ENCODE assay signal across 8 cellular contexts in the genomic region with DNA sequence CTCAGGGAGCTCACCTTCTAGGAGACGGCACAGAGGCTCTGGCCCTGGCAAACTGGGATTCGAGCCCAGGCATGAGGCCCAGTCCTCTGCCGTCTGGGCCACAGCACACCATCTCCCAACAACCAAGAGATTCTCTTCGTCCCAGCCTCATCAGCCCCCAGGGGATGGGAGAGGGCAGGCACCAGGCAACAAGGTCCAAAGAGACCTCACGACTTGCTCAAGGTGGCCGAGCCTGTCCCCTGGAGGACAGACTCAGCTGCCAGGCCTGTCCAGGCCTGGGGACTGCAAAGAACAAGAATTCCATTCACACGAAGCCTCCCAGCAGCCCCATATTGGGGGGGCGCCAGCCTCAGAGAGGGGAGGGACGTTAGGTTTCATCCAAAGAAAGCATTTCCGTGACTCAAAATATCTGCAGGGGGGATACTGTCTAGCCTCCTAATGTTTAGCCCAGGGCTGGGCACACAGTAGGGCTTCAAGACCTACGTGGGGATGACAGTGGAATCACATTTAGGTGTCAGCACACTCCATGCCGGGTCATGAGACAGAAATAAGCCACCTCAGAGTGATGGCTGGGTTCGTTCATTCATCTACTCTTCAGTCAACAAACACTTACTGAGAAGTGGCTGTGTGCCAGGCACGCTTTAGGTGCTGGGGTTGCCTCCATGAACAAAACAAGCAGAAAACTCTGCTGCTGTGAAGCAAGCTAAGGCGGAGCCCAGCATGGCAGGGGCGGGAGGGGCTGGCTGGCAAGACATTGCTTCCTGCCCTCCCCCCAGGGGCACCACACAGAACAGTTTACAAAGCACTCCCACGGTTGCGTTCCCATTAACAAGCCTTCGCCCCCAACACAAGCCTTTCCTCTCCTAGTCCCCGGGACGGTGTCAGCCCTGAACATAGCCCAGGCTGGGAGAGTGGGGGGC. TPM values are rescaled to one million over a fixed set of nuclear protein-coding genes. Genes with fewer than 3 reads are reported as not detected.
DNase-seq lines count a peak whose midpoint lies in the region; FAIRE-seq and TF ChIP-seq lines count a peak whose summit lies in the region.

No MANE protein-coding gene starts in this region.

- H3K36me3 Mint-ChIP-seq in T-helper 1 cell treated with Interleukin-12 subunit alpha and Interleukin-12 subunit beta and Interleukin-4 antibody, amounts not matched to agents 30 μg/mL and 1 μg/mL, for 36 hours (ENCODE audit: low read depth), result peaks cover 3% of the 10 kb centered on the region

- TF ChIP-seq CTCF in retinal pigment epithelial cell (conservative IDR thresholded peaks at IDR 0.05; ENCODE audit: low read depth, low read length), result no peak
- TF ChIP-seq CTCF in D721Med (IDR thresholded peaks at IDR 0.05; ENCODE audit: insufficient read depth, missing control alignments), result no peak

- in situ Hi-C loops in KBM-7 (cut with MboI; ENCODE audit: low pct_unique_long_range_greater_than_20kb, low sequenced_read_pairs) (no loop called here), ACHN (cut with HindIII; ENCODE audit: low pct_ligation_motif_present, low pct_unique_long_range_greater_than_20kb, low sequenced_read_pairs) (no loop called here)

- peak overlapping the region; percentile 98 for H3K27ac ChIP-seq in caudate nucleus (ENCODE audit: low read depth, low read length)

- H3K4me3 ChIP-seq in retinal pigment epithelial cell (ENCODE audit: low read length), result peak overlapping the region; percentile 45

- FAIRE-seq in D721Med (lab: Jason Lieb, UNC), result no peak

- H3K4me1 Mint-ChIP-seq in T-helper 1 cell treated with Interleukin-12 subunit alpha and Interleukin-12 subunit beta and Interleukin-4 antibody, amounts not matched to agents 30 μg/mL and 1 μg/mL, for 36 hours (ENCODE audit: low read depth), result peaks cover 33% of the 10 kb centered on the region

- DNase-seq in KBM-7 (peak; percentile 43), caudate nucleus (lab: John Stamatoyannopoulos, UW) (peak in 8 of 61 donors; percentile 13 to 53 (median 24)), retinal pigment epithelial cell (ENCODE audit: low read depth) (no peak), mesenteric fat pad (ENCODE audit: low spot score) (no peak), D721Med (ENCODE audit: insufficient read length, low spot score) (no peak), glomerular visceral epithelial cell (ENCODE audit: extremely low spot score) (no peak), ACHN (no peak)

- H3K27ac Mint-ChIP-seq in T-helper 1 cell treated with Interleukin-12 subunit alpha and Interleukin-12 subunit beta and Interleukin-4 antibody, amounts not matched to agents 30 μg/mL and 1 μg/mL, for 36 hours, result no peak overlapping the region

- peaks cover 21% of the 10 kb centered on the region for H3K27me3 Mint-ChIP-seq in T-helper 1 cell treated with Interleukin-12 subunit alpha and Interleukin-12 subunit beta and Interleukin-4 antibody, amounts not matched to agents 30 μg/mL and 1 μg/mL, for 36 hours (ENCODE audit: low read depth)

- H3K9me3 Mint-ChIP-seq in T-helper 1 cell treated with Interleukin-12 subunit alpha and Interleukin-12 subunit beta and Interleukin-4 antibody, amounts not matched to agents 30 μg/mL and 1 μg/mL, for 36 hours, result no peaks in the 10 kb centered on the region

- H3K4me3 Mint-ChIP-seq in T-helper 1 cell treated with Interleukin-12 subunit alpha and Interleukin-12 subunit beta and Interleukin-4 antibody, amounts not matched to agents 30 μg/mL and 1 μg/mL, for 36 hours, result peak overlapping the region; percentile 54

RNA-seq across cellular contexts. Expression of gene CARNS1, which starts 1.2 kb away (rescaled TPM):
- total RNA-seq in mesenteric fat pad, result 0.29 TPM

RNA-seq across cellular contexts. Expression of gene RPS6KB2, which starts 11.6 kb away (rescaled TPM):
- total RNA-seq in mesenteric fat pad, result 32.4 TPM

RNA-seq across cellular contexts. Expression of gene TBC1D10C, which starts 12.8 kb away (rescaled TPM):
- total RNA-seq in mesenteric fat pad, result 5.3 TPM

RNA-seq across cellular contexts. Expression of gene PPP1CA, which starts 15.0 kb away (rescaled TPM):
- total RNA-seq in mesenteric fat pad, result 92.4 TPM

RNA-seq across cellular contexts. Expression of gene PTPRCAP, which starts 20.8 kb away (rescaled TPM):
- 3.3 TPM for total RNA-seq in mesenteric fat pad
